ENCODE assay signal across 8 cellular contexts in genomic region chr15:81265256-81265943, GRCh38.
DNase-seq lines count a peak whose midpoint lies in the region; ATAC-seq and TF ChIP-seq lines count a peak whose summit lies in the region.

No MANE protein-coding gene starts in this region.

- ATAC-seq in GM19043 (IDR thresholded peaks at IDR 0.05; ENCODE audit: low read depth, unreplicated experiment) (peak; percentile 16), SK-N-SH treated with all-trans-retinoic acid at 6 μM for 48 hours (peak; percentile 35)

- TF ChIP-seq CTCF in C4-2B (conservative IDR thresholded peaks at IDR 0.05), result no peak

- DNase-seq in islet precursor cell, result peak; percentile 37
- DNase-seq in NCI-H1436 treated with DMSO at 0.1 percent for 48 hours (lab: John Stamatoyannopoulos, UW), result no peak
- DNase-seq in KG1 (lab: John Stamatoyannopoulos, UW), result no peak
- no peak for DNase-seq in SW 1271 (lab: John Stamatoyannopoulos, UW)
- DNase-seq in RKO (ENCODE audit: low spot score), result no peak

- peak overlapping the region; percentile 6; the same call in 1 of the 2 replicates for H3K27ac ChIP-seq in C4-2B

TF ChIP-seq in SK-N-SH treated with all-trans-retinoic acid at 6 μM for 48 hours, 23 proteins besides CTCF, POLR2A, EP300 and RAD21:
- TF ChIP-seq CSDC2 (CRISPR knock-in tag; IDR thresholded peaks at IDR 0.05) (no peak), SNAI2 (CRISPR knock-in tag; IDR thresholded peaks at IDR 0.05) (no peak), GLIS3 (CRISPR knock-in tag; IDR thresholded peaks at IDR 0.05) (no peak), ZNF565 (CRISPR knock-in tag; conservative IDR thresholded peaks at IDR 0.05; ENCODE audit: low read depth) (no peak), BACH2 (CRISPR knock-in tag; IDR thresholded peaks at IDR 0.05; ENCODE audit: borderline replicate concordance) (no peak), CSRNP3 (CRISPR knock-in tag; IDR thresholded peaks at IDR 0.05) (no peak), ZNF8 (CRISPR knock-in tag; IDR thresholded peaks at IDR 0.05) (no peak), ZFP3 (CRISPR knock-in tag; IDR thresholded peaks at IDR 0.05) (no peak), TSHZ2 (CRISPR knock-in tag; IDR thresholded peaks at IDR 0.05) (no peak), ZNF70 (CRISPR knock-in tag; IDR thresholded peaks at IDR 0.05) (no peak), ISL1 (CRISPR knock-in tag; IDR thresholded peaks at IDR 0.05) (no peak), ZFP30 (CRISPR knock-in tag; IDR thresholded peaks at IDR 0.05) (no peak)
- TF ChIP-seq, protein P1, sequence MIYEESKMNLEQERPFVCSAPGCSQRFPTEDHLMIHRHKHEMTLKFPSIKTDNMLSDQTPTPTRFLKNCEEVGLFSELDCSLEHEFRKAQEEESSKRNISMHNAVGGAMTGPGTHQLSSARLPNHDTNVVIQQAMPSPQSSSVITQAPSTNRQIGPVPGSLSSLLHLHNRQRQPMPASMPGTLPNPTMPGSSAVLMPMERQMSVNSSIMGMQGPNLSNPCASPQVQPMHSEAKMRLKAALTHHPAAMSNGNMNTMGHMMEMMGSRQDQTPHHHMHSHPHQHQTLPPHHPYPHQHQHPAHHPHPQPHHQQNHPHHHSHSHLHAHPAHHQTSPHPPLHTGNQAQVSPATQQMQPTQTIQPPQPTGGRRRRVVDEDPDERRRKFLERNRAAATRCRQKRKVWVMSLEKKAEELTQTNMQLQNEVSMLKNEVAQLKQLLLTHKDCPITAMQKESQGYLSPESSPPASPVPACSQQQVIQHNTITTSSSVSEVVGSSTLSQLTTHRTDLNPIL (CRISPR knock-in tag; IDR thresholded peaks at IDR 0.05; ENCODE audit: low read depth), result no peak
TF ChIP-seq in SK-N-SH treated with all-trans-retinoic acid at 6 μM for 48 hours: peak in this region for 0.
